ENCODE assay signal across 30 cellular contexts in the genomic region with DNA sequence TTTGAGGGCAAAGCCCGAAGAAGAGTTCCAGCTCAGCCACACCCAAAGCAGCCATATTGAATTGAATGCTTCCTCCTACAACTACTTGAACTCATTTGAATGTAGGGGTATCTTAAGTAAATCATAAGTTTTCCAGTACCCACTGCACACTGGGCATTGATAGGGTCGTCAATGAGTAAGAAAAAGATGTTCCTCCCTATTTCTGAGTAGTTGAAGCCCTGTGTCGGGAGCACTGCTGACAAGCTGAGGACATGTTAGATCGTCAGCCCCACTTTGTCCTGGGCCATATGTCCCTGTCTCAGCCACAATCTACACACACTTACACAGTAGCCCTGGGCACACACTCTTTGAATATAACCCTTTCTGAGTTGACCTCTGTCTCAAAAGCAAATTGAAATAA.
"Had no signal": no experiment of that assay in that cellular context is flagged by ENCODE, and none has a peak within 500 bp of the region (broad histone marks: within the 10 kb centered on the region; RNA-seq: fewer than 3 reads in every experiment).

No MANE protein-coding gene starts in this region.

- H3K36me3 ChIP-seq: WERI-Rb-1 had no signal

- H3K27ac Mint-ChIP-seq: activated B cell treated with CpG ODN at 0.5 μM for 24 hours; activated CD8-positive, alpha-beta T cell treated with anti-CD3 and anti-CD28 coated beads for 36 hours; activated naive CD8-positive, alpha-beta T cell; activated T-helper 17 cell treated with anti-CD3 and anti-CD28 coated beads, Interleukin-2, amount 50 U/mL, for 72 hours; effector memory CD8-positive, alpha-beta T cell had no signal

- H3K27me3 Mint-ChIP-seq: activated B cell treated with CpG ODN at 0.5 μM for 24 hours; activated CD8-positive, alpha-beta T cell treated with anti-CD3 and anti-CD28 coated beads for 36 hours; activated naive CD8-positive, alpha-beta T cell; activated T-helper 17 cell treated with anti-CD3 and anti-CD28 coated beads, Interleukin-2, amount 50 U/mL, for 72 hours; central memory CD8-positive, alpha-beta T cell; effector memory CD8-positive, alpha-beta T cell had no signal

- ATAC-seq: activated CD4-positive, CD25-positive, alpha-beta regulatory T cell treated with anti-CD3 and anti-CD28 coated beads, Interleukin-2, amount 50 U/mL, for 24 hours; activated CD8-positive, alpha-beta T cell treated with anti-CD3 and anti-CD28 coated beads for 36 hours; activated T-cell treated with anti-CD3 and anti-CD28 coated beads, Interleukin-2, amount 50 U/mL, for 4 hours; activated T-helper 17 cell treated with anti-CD3 and anti-CD28 coated beads, Interleukin-2, amount 50 U/mL, for 72 hours; effector memory CD8-positive, alpha-beta T cell; foreskin keratinocyte; gastrocnemius medialis; heart left ventricle had no signal

- H3K4me3 ChIP-seq: coronary artery, esophagus muscularis mucosa, gastrocnemius medialis, heart left ventricle had no signal

- DNase-seq: activated B cell treated with CpG ODN at 0.5 μM for 24 hours; activated CD4-positive, alpha-beta T cell treated with anti-CD3 and anti-CD28 coated beads for 48 hours; activated CD4-positive, alpha-beta T cell treated with anti-CD3 and anti-CD28 coated beads, Interleukin-2, amount 50 U/mL, for 1 hour; activated CD4-positive, alpha-beta T cell treated with anti-CD3 and anti-CD28 coated beads, Interleukin-2, amount 50 U/mL, for 48 hours; activated CD8-positive, alpha-beta memory T cell treated with anti-CD3 and anti-CD28 coated beads for 24 hours; activated CD8-positive, alpha-beta T cell treated with anti-CD3 and anti-CD28 coated beads for 36 hours; activated effector memory CD4-positive, alpha-beta T cell treated with Interleukin-2 at 50 U/mL for 16 hours; activated gamma-delta T cell treated with Interleukin-2 at 50 U/mL for 16 hours; activated naive CD4-positive, alpha-beta T cell treated with anti-CD3 and anti-CD28 coated beads, Interleukin-2, amount 50 U/mL, for 16 hours; activated naive CD4-positive, alpha-beta T cell treated with Interleukin-2 at 50 U/mL for 16 hours; activated T-cell treated with anti-CD3 and anti-CD28 coated beads, Interleukin-2, amount 50 U/mL, for 4 hours; amniotic stem cell; anterior cingulate cortex; brain microvascular endothelial cell; dermis blood vessel endothelial cell; effector CD4-positive, alpha-beta T cell; effector memory CD8-positive, alpha-beta T cell; erythroblast; foreskin keratinocyte; gastrocnemius medialis; glutamatergic neuron; heart left ventricle; T-helper 2 cell; WERI-Rb-1 had no signal

- H3K4me3 Mint-ChIP-seq: activated B cell treated with CpG ODN at 0.5 μM for 24 hours; activated CD8-positive, alpha-beta T cell treated with anti-CD3 and anti-CD28 coated beads for 36 hours; activated naive CD8-positive, alpha-beta T cell; activated T-cell treated with anti-CD3 and anti-CD28 coated beads, Interleukin-2, amount 50 U/mL, for 4 hours; activated T-helper 17 cell treated with anti-CD3 and anti-CD28 coated beads, Interleukin-2, amount 50 U/mL, for 72 hours; central memory CD8-positive, alpha-beta T cell; effector memory CD8-positive, alpha-beta T cell had no signal

- H3K27me3 ChIP-seq: brain microvascular endothelial cell, esophagus muscularis mucosa, foreskin keratinocyte, gastrocnemius medialis, heart left ventricle had no signal

- H3K4me1 Mint-ChIP-seq: activated B cell treated with CpG ODN at 0.5 μM for 24 hours; activated T-helper 17 cell treated with anti-CD3 and anti-CD28 coated beads, Interleukin-2, amount 50 U/mL, for 72 hours; central memory CD8-positive, alpha-beta T cell had no signal

- H3K9me3 Mint-ChIP-seq: activated B cell treated with CpG ODN at 0.5 μM for 24 hours; activated CD8-positive, alpha-beta T cell treated with anti-CD3 and anti-CD28 coated beads for 36 hours; activated T-cell treated with anti-CD3 and anti-CD28 coated beads, Interleukin-2, amount 50 U/mL, for 4 hours; activated T-helper 17 cell treated with anti-CD3 and anti-CD28 coated beads, Interleukin-2, amount 50 U/mL, for 72 hours; central memory CD8-positive, alpha-beta T cell; effector memory CD8-positive, alpha-beta T cell had no signal

- H3K9me3 ChIP-seq: esophagus muscularis mucosa, gastrocnemius medialis, heart left ventricle had no signal

- H3K27ac ChIP-seq: brain microvascular endothelial cell, coronary artery, esophagus muscularis mucosa, foreskin keratinocyte, gastrocnemius medialis, heart left ventricle, WERI-Rb-1 had no signal
